Comparison of ENCODE assay signal across 21 cellular contexts in the genomic region with DNA sequence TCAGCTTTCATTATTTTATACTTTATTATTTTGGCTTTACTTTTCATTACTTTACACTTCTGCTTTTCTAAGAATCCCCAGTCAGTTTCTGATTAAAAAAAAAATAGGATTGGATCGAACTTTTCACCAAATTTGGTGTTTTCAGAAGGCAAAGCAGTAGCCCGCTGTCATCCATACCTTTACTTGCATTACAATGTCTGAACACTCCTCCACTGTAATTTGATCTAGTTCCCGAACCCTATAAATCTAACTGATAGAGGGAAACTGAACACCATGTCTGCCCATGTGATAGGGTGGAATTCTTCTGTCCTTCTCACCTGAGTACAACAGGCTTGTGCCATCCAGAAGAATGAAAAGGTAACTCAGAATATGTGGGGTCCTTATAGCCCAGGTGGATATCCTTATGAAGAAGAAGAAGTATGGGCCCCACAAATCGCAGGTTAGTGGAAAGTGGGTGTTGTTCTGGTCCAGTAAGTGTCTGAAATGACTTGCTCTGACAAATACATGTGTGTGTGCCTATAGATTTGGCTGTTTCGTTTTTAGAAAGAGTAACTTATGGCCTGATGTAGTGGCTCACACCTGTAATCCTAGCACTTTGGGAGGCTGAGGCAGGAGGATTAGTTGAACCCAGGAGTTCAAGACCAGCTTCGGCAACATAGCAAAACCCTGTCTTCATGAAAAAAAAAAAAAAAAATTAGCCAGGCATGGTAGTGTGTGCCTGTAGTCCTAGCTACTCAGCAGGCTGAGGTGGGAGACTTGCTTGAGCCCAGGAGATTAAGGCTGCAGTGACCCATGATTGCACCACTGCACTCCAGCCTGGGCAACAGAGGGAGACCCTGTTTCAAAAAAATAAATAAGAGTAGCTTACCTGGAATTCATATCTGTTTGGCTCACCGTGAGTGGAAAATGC. TPM values are rescaled to one million over a fixed set of nuclear protein-coding genes. Genes with fewer than 3 reads are reported as not detected.
DNase-seq lines count a peak whose midpoint lies in the region; ATAC-seq and TF ChIP-seq lines count a peak whose summit lies in the region.
"Had no signal": no experiment of that assay in that cellular context is flagged by ENCODE, and none has a peak within 500 bp of the region (broad histone marks: within the 10 kb centered on the region; RNA-seq: fewer than 3 reads in every experiment).

No MANE protein-coding gene starts in this region.

- RAD21 ChIA-PET in HCT116 (lab: Charles Lee; ENCODE audit: low non-redundant PET in 1 of 2, low total read pairs in 2 of 2, uncharacterized antibody in 2 of 2, unreplicated experiment in 2 of 2) = no interaction called here

- POLR2A ChIA-PET in HCT116 (lab: Charles Lee) = interaction anchor here (0.7 kb wide), 1 partner anchor 700 kb away, joined by 3 read pairs; the partner anchor contains the start of gene DPH5
- POLR2A ChIA-PET in activated CD4-positive, alpha-beta T cell treated with anti-CD3 and anti-CD28 coated beads for 36 hours (lab: Charles Lee) = no interaction called here

- H3K4me2 ChIP-seq in HCT116 (ENCODE audit: low read length) = no peak overlapping the region

- no peaks in the 10 kb centered on the region for H4K20me1 ChIP-seq in HCT116 (ENCODE audit: insufficient read depth)

- H3K79me2 ChIP-seq in HCT116 (ENCODE audit: insufficient read depth, low read length) = no peaks in the 10 kb centered on the region

- H3K36me3 Mint-ChIP-seq in memory B cell = peaks cover 2% of the 10 kb centered on the region
- H3K36me3 Mint-ChIP-seq in activated CD4-positive, alpha-beta T cell treated with anti-CD3 and anti-CD28 coated beads for 36 hours (ENCODE audit: low read depth) = no peaks in the 10 kb centered on the region
- H3K36me3 Mint-ChIP-seq: natural killer cell had no signal

- H3K4me3 Mint-ChIP-seq in memory B cell = no peak overlapping the region
- H3K4me3 Mint-ChIP-seq in activated CD4-positive, alpha-beta T cell treated with anti-CD3 and anti-CD28 coated beads for 36 hours = no peak overlapping the region
- H3K4me3 Mint-ChIP-seq: activated naive CD4-positive, alpha-beta T cell treated with anti-CD3 and anti-CD28 coated beads, Interleukin-2, amount 10 ng/mL, durations not matched to agents 7 days and 5 days; activated T-cell treated with anti-CD3 and anti-CD28 coated beads, Interleukin-2, amount 50 U/mL, for 4 hours; HFFc6; natural killer cell had no signal

- no peak for TF ChIP-seq CTCF in HCT116 (IDR thresholded peaks at IDR 0.05 in 2 of 3, conservative IDR thresholded peaks at IDR 0.05 in 1 of 3; ENCODE audit: borderline replicate concordance in 1 of 3, insufficient read depth in 1 of 3, low read depth in 2 of 3, low read length in 2 of 3)
- TF ChIP-seq CTCF in LNCaP clone FGC (IDR thresholded peaks at IDR 0.05; ENCODE audit: control insufficient read depth, extremely low read depth, insufficient read depth) = no peak
- TF ChIP-seq CTCF in left ventricle myocardium inferior (IDR thresholded peaks at IDR 0.05; ENCODE audit: borderline replicate concordance) = no peak

- H3K36me3 ChIP-seq in HCT116 (ENCODE audit: control insufficient read depth in 1 of 2, insufficient read depth in 2 of 2, low read length in 2 of 2) = no peaks in the 10 kb centered on the region
- H3K36me3 ChIP-seq in left ventricle myocardium inferior = no peaks in the 10 kb centered on the region
- H3K36me3 ChIP-seq: pancreas had no signal

- H3K4me3 ChIP-seq in HCT116 (replicated peaks in 1 of 2; ENCODE audit: low read depth in 1 of 2, low read length in 2 of 2) = no peak overlapping the region
- H3K4me3 ChIP-seq in LNCaP clone FGC (ENCODE audit: low read depth, low read length) = no peak overlapping the region
- no peak overlapping the region for H3K4me3 ChIP-seq in left ventricle myocardium inferior
- H3K4me3 ChIP-seq: pancreas had no signal

- H3K27me3 ChIP-seq in HCT116 (ENCODE audit: insufficient read depth, low read length) (no peaks in the 10 kb centered on the region), left ventricle myocardium inferior (ENCODE audit: low read depth) (no peaks in the 10 kb centered on the region)
- H3K27me3 ChIP-seq: pancreas had no signal

- no peak for ATAC-seq in HCT116
- no peak for ATAC-seq in memory B cell (ENCODE audit: low read depth)
- no peak for ATAC-seq in activated CD4-positive, alpha-beta T cell treated with anti-CD3 and anti-CD28 coated beads for 36 hours
- ATAC-seq: activated T-cell treated with anti-CD3 and anti-CD28 coated beads, Interleukin-2, amount 50 U/mL, for 4 hours; natural killer cell; pancreas; sciatic nerve had no signal

- no peaks in the 10 kb centered on the region for H3K27me3 Mint-ChIP-seq in memory B cell
- H3K27me3 Mint-ChIP-seq in activated CD4-positive, alpha-beta T cell treated with anti-CD3 and anti-CD28 coated beads for 36 hours = no peaks in the 10 kb centered on the region

- DNase-seq in HCT116 (ENCODE audit: low read depth, low spot score) = no peak
- DNase-seq in LNCaP clone FGC (ENCODE audit: low read depth) = peak; percentile 36
- DNase-seq in SW480 (ENCODE audit: low spot score) = peak; percentile 35
- DNase-seq in memory B cell (ENCODE audit: low spot score in 2 of 2) = no peak
- no peak for DNase-seq in activated CD4-positive, alpha-beta T cell treated with anti-CD3 and anti-CD28 coated beads for 36 hours
- no peak for DNase-seq in left ventricle myocardium inferior
- no peak for DNase-seq in GOT3 (lab: John Stamatoyannopoulos, UW)
- DNase-seq in NCI-H1436 treated with DMSO at 0.1 percent for 48 hours (lab: John Stamatoyannopoulos, UW) = no peak
- DNase-seq: activated naive CD4-positive, alpha-beta T cell treated with anti-CD3 and anti-CD28 coated beads, Interleukin-2, amount 10 ng/mL, durations not matched to agents 7 days and 5 days; activated T-cell treated with anti-CD3 and anti-CD28 coated beads, Interleukin-2, amount 50 U/mL, for 4 hours; dermis blood vessel endothelial cell; DMS79 treated with DMSO at 0.1 percent for 48 hours; HFFc6; MV-4-11; natural killer cell; NCI-H2029 treated with DMSO at 0.1 percent for 48 hours; pancreas; RPMI8226; stimulated activated CD4-positive, alpha-beta T cell treated with anti-CD3 and anti-CD28 coated beads, Interleukin-15, amount 100 ng/mL, for 24 hours; substantia nigra had no signal

- H3K27ac ChIP-seq in HCT116 (ENCODE audit: low read depth, low read length) = no peak overlapping the region
- H3K27ac ChIP-seq in left ventricle myocardium inferior (replicated peaks) = no peak overlapping the region
- H3K27ac ChIP-seq: pancreas had no signal

- peak overlapping the region; percentile 18 for H3K27ac Mint-ChIP-seq in memory B cell
- no peak overlapping the region for H3K27ac Mint-ChIP-seq in activated CD4-positive, alpha-beta T cell treated with anti-CD3 and anti-CD28 coated beads for 36 hours
- H3K27ac Mint-ChIP-seq: activated naive CD4-positive, alpha-beta T cell treated with anti-CD3 and anti-CD28 coated beads, Interleukin-2, amount 10 ng/mL, durations not matched to agents 7 days and 5 days; HFFc6; natural killer cell had no signal

- intact Hi-C loops in HCT116 (cut with micrococcal nuclease) (no loop called here), left ventricle myocardium inferior (cut with micrococcal nuclease) (no loop called here)
- intact Hi-C loops in activated CD4-positive, alpha-beta T cell treated with anti-CD3 and anti-CD28 coated beads for 36 hours (cut with DNase I, micrococcal nuclease) = no loop called here

- no peak for TF ChIP-seq POLR2A in HCT116 (IDR thresholded peaks at IDR 0.05; ENCODE audit: borderline replicate concordance, extremely low read depth, insufficient read depth, insufficient read length)

- H3K4me1 Mint-ChIP-seq in memory B cell = peaks cover 2% of the 10 kb centered on the region
- peaks cover 12% of the 10 kb centered on the region for H3K4me1 Mint-ChIP-seq in activated CD4-positive, alpha-beta T cell treated with anti-CD3 and anti-CD28 coated beads for 36 hours
- H3K4me1 Mint-ChIP-seq: natural killer cell had no signal

- peak overlapping the region; percentile 40 for H2AFZ ChIP-seq in HCT116 (ENCODE audit: low read depth, low read length, poor library complexity, severe bottlenecking)

- TF ChIP-seq RAD21 in HCT116 (IDR thresholded peaks at IDR 0.05; ENCODE audit: low read depth) = no peak

- H3K9me3 Mint-ChIP-seq in memory B cell = peaks cover 1% of the 10 kb centered on the region
- H3K9me3 Mint-ChIP-seq in activated CD4-positive, alpha-beta T cell treated with anti-CD3 and anti-CD28 coated beads for 36 hours (ENCODE audit: low read depth) = peaks cover 1% of the 10 kb centered on the region
- H3K9me3 Mint-ChIP-seq: HFFc6, natural killer cell had no signal

- H3K4me1 ChIP-seq in HCT116 (ENCODE audit: control insufficient read depth in 1 of 2, insufficient read depth in 2 of 2, low read length in 2 of 2) (no peaks in the 10 kb centered on the region; a peak in 1 of 4 replicates), left ventricle myocardium inferior (peaks cover 9% of the 10 kb centered on the region)
- H3K4me1 ChIP-seq: pancreas had no signal

- CTCF ChIA-PET in HCT116 (lab: Charles Lee) = no interaction called here
- CTCF ChIA-PET in activated CD4-positive, alpha-beta T cell treated with anti-CD3 and anti-CD28 coated beads for 36 hours (lab: Charles Lee) = interaction anchor here (0.6 to 1.0 kb wide), 2 partner anchors 22 to 758 kb away, joined by 3 to 4 read pairs; no protein-coding TSS in a partner anchor

- BruUV-seq in HCT116 (replicated peaks; lab: Mats Ljungman, UMichigan) = no TSS peak

- H3K9me3 ChIP-seq in HCT116 (ENCODE audit: control insufficient read depth in 1 of 2, insufficient read depth in 1 of 2, low read depth in 1 of 2, low read length in 2 of 2) = no peaks in the 10 kb centered on the region
- no peaks in the 10 kb centered on the region for H3K9me3 ChIP-seq in left ventricle myocardium inferior (replicated peaks)
- H3K9me3 ChIP-seq: pancreas had no signal

- no peak overlapping the region for H3K9ac ChIP-seq in HCT116 (ENCODE audit: low read length)

- H3K9me2 ChIP-seq in HCT116 (ENCODE audit: insufficient read depth) = no peaks in the 10 kb centered on the region

TF ChIP-seq in HCT116, 20 proteins besides CTCF, POLR2A, EP300 and RAD21:
- TF ChIP-seq YY1 (IDR thresholded peaks at IDR 0.05; ENCODE audit: extremely low read depth, insufficient replicate concordance, low read depth, low read length) (no peak), ZFX (IDR thresholded peaks at IDR 0.05) (no peak), POLR2AphosphoS5 (IDR thresholded peaks at IDR 0.05; ENCODE audit: low read depth, low read length) (no peak)
- TF ChIP-seq, protein P1, sequence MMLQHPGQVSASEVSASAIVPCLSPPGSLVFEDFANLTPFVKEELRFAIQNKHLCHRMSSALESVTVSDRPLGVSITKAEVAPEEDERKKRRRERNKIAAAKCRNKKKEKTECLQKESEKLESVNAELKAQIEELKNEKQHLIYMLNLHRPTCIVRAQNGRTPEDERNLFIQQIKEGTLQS (IDR thresholded peaks at IDR 0.05) = no peak
TF ChIP-seq in HCT116: peak in this region for 0.

RNA-seq across cellular contexts. Expression of gene CDC14A, which starts 26.6 kb away (rescaled TPM):
- total RNA-seq in HCT116 (2021; ENCODE audit: unreplicated experiment) = 5.1 TPM
- polyA plus RNA-seq in HCT116 (2012) = 1.4 and 2.0 TPM in 2 replicates
- 10 to 100 TPM; 12.2 to 13.6 TPM for total RNA-seq in activated CD4-positive, alpha-beta T cell treated with anti-CD3 and anti-CD28 coated beads for 36 hours
- 2.4 TPM for total RNA-seq in left ventricle myocardium inferior

RNA-seq across cellular contexts. Expression of gene RTCA, which starts 59.7 kb away (rescaled TPM):
- total RNA-seq in HCT116 (2021; ENCODE audit: unreplicated experiment) (26.5 TPM), left ventricle myocardium inferior (41.3 TPM)
- 17.5 and 19.1 TPM in 2 replicates for polyA plus RNA-seq in HCT116 (2012)
- total RNA-seq in activated CD4-positive, alpha-beta T cell treated with anti-CD3 and anti-CD28 coated beads for 36 hours = 10 to 100 TPM; 47.8 to 53.0 TPM

Comparison
In these comparisons a context has a peak if more than half of its experiments do, and no peak if none do; other contexts are left out.
1. DNase-seq: peak in LNCaP clone FGC (single experiment) and SW480 (single experiment); none in HCT116 (single experiment), memory B cell (0 of 2), activated CD4-positive, alpha-beta T cell treated with anti-CD3 and anti-CD28 coated beads for 36 hours (single experiment), left ventricle myocardium inferior (single experiment), GOT3 (single experiment) and NCI-H1436 treated with DMSO at 0.1 percent for 48 hours (single experiment).